In genomic region chr13:83232626-83233025, GRCh38 we compare ENCODE assay signal across 22 cellular contexts.
"Had no signal": no experiment of that assay in that cellular context is flagged by ENCODE, and none has a peak within 500 bp of the region (broad histone marks: within the 10 kb centered on the region; RNA-seq: fewer than 3 reads in every experiment).

No MANE protein-coding gene starts in this region.

- H3K27ac ChIP-seq: heart right ventricle, psoas muscle, right lobe of liver, spleen, testis, tibial nerve, upper lobe of right lung, vagina had no signal

- H3K27me3 Mint-ChIP-seq: naive B cell; stimulated activated naive B cell treated with anti-CD40 and anti-IgM and Interleukin-4, amounts not matched to agents 10 μg/mL and 1 μg/mL and 100 μg/mL, for 72 hours; stimulated activated naive CD8-positive, alpha-beta T cell treated with anti-CD3 and anti-CD28 coated beads, Interleukin-15, amount 100 ng/mL, for 72 hours had no signal

- H3K27ac Mint-ChIP-seq: naive B cell; nephron progenitor cell; stimulated activated naive B cell treated with anti-CD40 and anti-IgM and Interleukin-4, amounts not matched to agents 10 μg/mL and 1 μg/mL and 100 μg/mL, for 72 hours; stimulated activated naive CD8-positive, alpha-beta T cell treated with anti-CD3 and anti-CD28 coated beads, Interleukin-15, amount 100 ng/mL, for 72 hours had no signal

- DNase-seq: cortex of kidney; effector memory CD4-positive, alpha-beta T cell; heart right ventricle; hypothalamus; kidney glomerular epithelial cell; mesendoderm; naive B cell; nephron progenitor cell; psoas muscle; retina; right lobe of liver; spleen; stimulated activated CD4-positive, alpha-beta T cell treated with anti-CD3 and anti-CD28 coated beads, Interleukin-15, amount 100 ng/mL, for 24 hours; stimulated activated CD4-positive, alpha-beta T cell treated with anti-CD3 and anti-CD28 coated beads, Interleukin-2, amount 100 ng/mL, for 24 hours; stimulated activated CD4-positive, alpha-beta T cell treated with anti-CD3 and anti-CD28 coated beads, Interleukin-4, amount 100 ng/mL, for 4 hours; stimulated activated naive B cell treated with anti-CD40 and anti-IgM and Interleukin-4, amounts not matched to agents 10 μg/mL and 1 μg/mL and 100 μg/mL, for 72 hours; stimulated activated naive CD8-positive, alpha-beta T cell treated with anti-CD3 and anti-CD28 coated beads, Interleukin-15, amount 100 ng/mL, for 72 hours; testis; upper lobe of right lung had no signal

- H3K4me3 ChIP-seq: heart right ventricle, psoas muscle, right lobe of liver, spleen, testis, tibial nerve, upper lobe of right lung, vagina had no signal

- H3K4me1 ChIP-seq: heart right ventricle, psoas muscle, right lobe of liver, spleen, testis, tibial nerve, upper lobe of right lung, vagina had no signal

- ATAC-seq: esophagus mucosa; heart right ventricle; psoas muscle; right lobe of liver; stimulated activated naive B cell treated with anti-CD40 and anti-IgM and Interleukin-4, amounts not matched to agents 10 μg/mL and 1 μg/mL and 100 μg/mL, for 72 hours; stimulated activated naive CD8-positive, alpha-beta T cell treated with anti-CD3 and anti-CD28 coated beads, Interleukin-15, amount 100 ng/mL, for 72 hours; upper lobe of right lung had no signal

- H3K4me1 Mint-ChIP-seq: naive B cell; nephron progenitor cell; stimulated activated naive B cell treated with anti-CD40 and anti-IgM and Interleukin-4, amounts not matched to agents 10 μg/mL and 1 μg/mL and 100 μg/mL, for 72 hours; stimulated activated naive CD8-positive, alpha-beta T cell treated with anti-CD3 and anti-CD28 coated beads, Interleukin-15, amount 100 ng/mL, for 72 hours had no signal

- H3K4me3 Mint-ChIP-seq: naive B cell; nephron progenitor cell; stimulated activated naive B cell treated with anti-CD40 and anti-IgM and Interleukin-4, amounts not matched to agents 10 μg/mL and 1 μg/mL and 100 μg/mL, for 72 hours; stimulated activated naive CD8-positive, alpha-beta T cell treated with anti-CD3 and anti-CD28 coated beads, Interleukin-15, amount 100 ng/mL, for 72 hours had no signal

- H3K9me3 ChIP-seq: testis, tibial nerve, upper lobe of right lung, vagina had no signal

- H3K27me3 ChIP-seq: heart right ventricle, right lobe of liver, spleen, testis, tibial nerve, upper lobe of right lung, vagina had no signal

- H3K36me3 ChIP-seq: heart right ventricle, right lobe of liver, spleen, tibial nerve, upper lobe of right lung, vagina had no signal

- H3K9me3 Mint-ChIP-seq: nephron progenitor cell had no signal

- H3K36me3 Mint-ChIP-seq: naive B cell; stimulated activated naive B cell treated with anti-CD40 and anti-IgM and Interleukin-4, amounts not matched to agents 10 μg/mL and 1 μg/mL and 100 μg/mL, for 72 hours had no signal
